In genomic region chr16:77288222-77288621, GRCh38 we compare ENCODE assay signal across 15 cellular contexts.
A peak's percentile ranks its signal among the peaks of the same experiment; 100 is the strongest.
DNase-seq lines count a peak whose midpoint lies in the region; ATAC-seq and TF ChIP-seq lines count a peak whose summit lies in the region.
"Had no signal": no experiment of that assay in that cellular context is flagged by ENCODE, and none has a peak within 500 bp of the region (broad histone marks: within the 10 kb centered on the region; RNA-seq: fewer than 3 reads in every experiment).

No MANE protein-coding gene starts in this region.

- H3K4me3 Mint-ChIP-seq in activated naive CD4-positive, alpha-beta T cell treated with anti-CD3 and anti-CD28 coated beads, Interleukin-2, amount 10 ng/mL, durations not matched to agents 7 days and 5 days = no peak overlapping the region
- H3K4me3 Mint-ChIP-seq: nephron had no signal

- no peak overlapping the region for H3K27ac Mint-ChIP-seq in activated naive CD4-positive, alpha-beta T cell treated with anti-CD3 and anti-CD28 coated beads, Interleukin-2, amount 10 ng/mL, durations not matched to agents 7 days and 5 days
- H3K27ac Mint-ChIP-seq: nephron had no signal

- H3K27ac ChIP-seq in right cardiac atrium (ENCODE audit: low read length) (no peak overlapping the region), colonic mucosa (no peak overlapping the region)
- H3K27ac ChIP-seq: gastroesophageal sphincter, upper lobe of left lung had no signal

- 51% methylated on average over 3 of the region's 3 CpGs for WGBS in right cardiac atrium

- CTCF ChIA-PET in activated naive CD4-positive, alpha-beta T cell treated with anti-CD3 and anti-CD28 coated beads, Interleukin-2, amount 10 ng/mL, durations not matched to agents 7 days and 5 days (lab: Charles Lee) = no interaction called here

- DNase-seq in right cardiac atrium = no peak
- DNase-seq in Right ventricle myocardium superior = no peak
- peak; percentile 96 for DNase-seq in amniotic epithelial cell (ENCODE audit: low read depth)
- peak; percentile 11 for DNase-seq in hepatic stellate cell (ENCODE audit: low spot score)
- no peak for DNase-seq in germinal center (ENCODE audit: low spot score)
- no peak for DNase-seq in activated naive CD4-positive, alpha-beta T cell treated with anti-CD3 and anti-CD28 coated beads, Interleukin-2, amount 10 ng/mL, durations not matched to agents 7 days and 5 days
- no peak for DNase-seq in colonic mucosa
- DNase-seq in DMS53 (lab: John Stamatoyannopoulos, UW) = no peak
- DNase-seq: activated naive CD4-positive, alpha-beta T cell treated with anti-CD3 and anti-CD28 coated beads, Interleukin-2, amount 50 U/mL, for 16 hours; DMS79 treated with DMSO at 0.1 percent for 48 hours; NCI-H1105; NCI-H446; upper lobe of left lung had no signal

- H3K4me1 ChIP-seq in right cardiac atrium (ENCODE audit: control insufficient read depth, insufficient read depth, low read length) (no peaks in the 10 kb centered on the region), colonic mucosa (no peaks in the 10 kb centered on the region)
- H3K4me1 ChIP-seq: gastroesophageal sphincter, upper lobe of left lung had no signal

- intact Hi-C loops in right cardiac atrium (cut with DNase I) (no loop called here), Right ventricle myocardium superior (cut with DNase I) (no loop called here), colonic mucosa (cut with DNase I) (no loop called here)

- H3K27me3 Mint-ChIP-seq in activated naive CD4-positive, alpha-beta T cell treated with anti-CD3 and anti-CD28 coated beads, Interleukin-2, amount 10 ng/mL, durations not matched to agents 7 days and 5 days = peaks cover 4% of the 10 kb centered on the region

- no peaks in the 10 kb centered on the region for H3K36me3 Mint-ChIP-seq in activated naive CD4-positive, alpha-beta T cell treated with anti-CD3 and anti-CD28 coated beads, Interleukin-2, amount 10 ng/mL, durations not matched to agents 7 days and 5 days

- H3K27me3 ChIP-seq in right cardiac atrium (ENCODE audit: control insufficient read depth, insufficient read depth) (no peaks in the 10 kb centered on the region), colonic mucosa (no peaks in the 10 kb centered on the region)
- H3K27me3 ChIP-seq: upper lobe of left lung had no signal

- no peak overlapping the region for H3K9ac ChIP-seq in colonic mucosa (ENCODE audit: low read depth in 2 of 2, low read length in 2 of 2)

- no peaks in the 10 kb centered on the region for H3K9me3 Mint-ChIP-seq in activated naive CD4-positive, alpha-beta T cell treated with anti-CD3 and anti-CD28 coated beads, Interleukin-2, amount 10 ng/mL, durations not matched to agents 7 days and 5 days
- H3K9me3 Mint-ChIP-seq: nephron had no signal

- ATAC-seq in right cardiac atrium (peak; percentile 56 to 90), Right ventricle myocardium superior (ENCODE audit: poor library complexity) (no peak)
- ATAC-seq: gastroesophageal sphincter had no signal

- no peaks in the 10 kb centered on the region for H3K9me3 ChIP-seq in right cardiac atrium (ENCODE audit: control insufficient read depth, low read length)
- H3K9me3 ChIP-seq in colonic mucosa = no peaks in the 10 kb centered on the region
- H3K9me3 ChIP-seq: gastroesophageal sphincter, upper lobe of left lung had no signal

- no peak overlapping the region for H3K4me3 ChIP-seq in right cardiac atrium (ENCODE audit: low read length)
- H3K4me3 ChIP-seq in colonic mucosa = no peak overlapping the region
- H3K4me3 ChIP-seq: gastroesophageal sphincter, upper lobe of left lung had no signal

- no peaks in the 10 kb centered on the region for H3K4me1 Mint-ChIP-seq in activated naive CD4-positive, alpha-beta T cell treated with anti-CD3 and anti-CD28 coated beads, Interleukin-2, amount 10 ng/mL, durations not matched to agents 7 days and 5 days
- H3K4me1 Mint-ChIP-seq: nephron had no signal

- no peaks in the 10 kb centered on the region for H3K36me3 ChIP-seq in colonic mucosa
- H3K36me3 ChIP-seq: gastroesophageal sphincter, upper lobe of left lung had no signal

- no peak for TF ChIP-seq CTCF in colonic mucosa (IDR thresholded peaks at IDR 0.05)

Comparison
In these comparisons a context has a peak if more than half of its experiments do, and no peak if none do; other contexts are left out.
1. DNase-seq: peak in amniotic epithelial cell (single experiment) and hepatic stellate cell (single experiment); none in right cardiac atrium (0 of 3), Right ventricle myocardium superior (single experiment), germinal center (single experiment), activated naive CD4-positive, alpha-beta T cell treated with anti-CD3 and anti-CD28 coated beads, Interleukin-2, amount 10 ng/mL, durations not matched to agents 7 days and 5 days (single experiment), colonic mucosa (single experiment) and DMS53 (single experiment).